In the genomic region with DNA sequence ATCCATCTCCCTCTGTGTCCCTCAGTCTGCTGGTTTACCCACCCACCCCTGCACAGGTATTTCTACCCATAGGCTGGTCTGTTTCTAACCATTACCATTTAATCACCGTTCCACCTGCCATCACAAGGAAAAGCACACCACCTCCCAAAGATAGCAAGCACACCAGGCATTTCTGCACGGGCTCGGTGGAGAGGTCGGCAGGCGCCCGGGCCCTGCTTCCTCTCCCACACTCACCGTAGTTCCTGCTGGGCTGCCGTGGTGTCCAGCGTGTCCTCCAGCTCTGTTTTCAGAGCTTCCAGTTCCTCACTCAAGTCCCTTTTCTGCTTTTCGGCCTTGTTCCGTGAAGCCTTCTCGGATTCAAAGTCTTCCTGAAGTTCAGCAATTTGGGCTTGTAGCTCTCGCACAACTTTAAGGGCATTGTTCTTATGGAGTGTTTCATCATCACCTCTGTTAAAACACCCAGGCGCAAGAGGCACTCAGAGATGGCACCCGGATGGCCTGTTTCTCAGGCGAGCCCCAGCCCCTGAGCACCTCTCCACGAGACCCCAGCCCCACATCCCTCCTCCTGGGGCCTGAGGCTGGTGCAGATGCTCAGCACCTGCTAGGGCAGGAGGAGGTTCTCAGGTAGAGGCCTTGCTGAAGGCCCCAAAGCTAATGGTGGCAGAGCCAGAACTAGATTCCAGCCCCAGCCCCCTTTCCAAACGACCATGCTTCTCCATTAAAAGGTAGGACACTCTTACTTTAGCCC, we compare ENCODE assay signal across 17 cellular contexts.
DNase-seq lines count a peak whose midpoint lies in the region; ATAC-seq and TF ChIP-seq lines count a peak whose summit lies in the region.
"Had no signal": no experiment of that assay in that cellular context is flagged by ENCODE, and none has a peak within 500 bp of the region (broad histone marks: within the 10 kb centered on the region; RNA-seq: fewer than 3 reads in every experiment).

No MANE protein-coding gene starts in this region.

- H2AFZ ChIP-seq in neural progenitor cell (replicated peaks), result no peak overlapping the region

- H3K9ac ChIP-seq in endodermal cell (ENCODE audit: extremely low read depth, low read length, poor library complexity, severe bottlenecking) (no peak overlapping the region), neural progenitor cell (no peak overlapping the region)
- H3K9ac ChIP-seq: BLaER1, KMS-11 had no signal

- no peak overlapping the region for H3K4me2 ChIP-seq in neural progenitor cell
- H3K4me2 ChIP-seq: BLaER1, KMS-11 had no signal

- H3K4me1 Mint-ChIP-seq in endodermal cell (no peaks in the 10 kb centered on the region), neural crest cell (no peaks in the 10 kb centered on the region), neural progenitor cell (no peaks in the 10 kb centered on the region)
- H3K4me1 Mint-ChIP-seq: CD4-positive, CD25-positive, alpha-beta regulatory T cell had no signal

- peaks cover 72 to 96% of the 10 kb centered on the region in 2 donors for H3K36me3 ChIP-seq in ascending aorta
- peaks cover 97% of the 10 kb centered on the region for H3K36me3 ChIP-seq in endodermal cell (ENCODE audit: control insufficient read depth, insufficient read depth, low read length)
- H3K36me3 ChIP-seq in aorta (ENCODE audit: control insufficient read depth in 1 of 2, insufficient read depth in 2 of 2, low read length in 1 of 2), result peaks cover 12 to 31% of the 10 kb centered on the region in 2 donors
- H3K36me3 ChIP-seq in neural progenitor cell, result peaks cover 10% of the 10 kb centered on the region

- peaks cover 87% of the 10 kb centered on the region for H3K36me3 Mint-ChIP-seq in endodermal cell (ENCODE audit: low read depth)
- peaks cover 37% of the 10 kb centered on the region for H3K36me3 Mint-ChIP-seq in neural crest cell (ENCODE audit: low read depth)
- peaks cover 51% of the 10 kb centered on the region for H3K36me3 Mint-ChIP-seq in neural progenitor cell
- H3K36me3 Mint-ChIP-seq: CD4-positive, CD25-positive, alpha-beta regulatory T cell had no signal

- H3K4me3 Mint-ChIP-seq in endodermal cell (no peak overlapping the region), neural crest cell (no peak overlapping the region), neural progenitor cell (no peak overlapping the region)
- H3K4me3 Mint-ChIP-seq: CD4-positive, CD25-positive, alpha-beta regulatory T cell had no signal

- intact Hi-C loops in ascending aorta (cut with DNase I), result loop anchor here (5.0 kb wide), 2 partner anchors 63 to 243 kb away; no protein-coding TSS in a partner anchor
- intact Hi-C loops in aorta (cut with DNase I), result no loop called here

- no peaks in the 10 kb centered on the region for H3K27me3 Mint-ChIP-seq in endodermal cell (ENCODE audit: insufficient read depth)
- no peaks in the 10 kb centered on the region for H3K27me3 Mint-ChIP-seq in neural crest cell (ENCODE audit: low read depth)
- H3K27me3 Mint-ChIP-seq in neural progenitor cell (ENCODE audit: insufficient read depth, low read depth), result no peaks in the 10 kb centered on the region
- H3K27me3 Mint-ChIP-seq: CD4-positive, CD25-positive, alpha-beta regulatory T cell had no signal

- H3K9me3 ChIP-seq in ascending aorta (no peaks in the 10 kb centered on the region), endodermal cell (ENCODE audit: control insufficient read depth, low read length) (no peaks in the 10 kb centered on the region), aorta (ENCODE audit: control insufficient read depth, low read length) (no peaks in the 10 kb centered on the region), neural progenitor cell (ENCODE audit: low read depth) (no peaks in the 10 kb centered on the region)
- H3K9me3 ChIP-seq: BLaER1 had no signal

- H3K27ac ChIP-seq in ascending aorta (peak overlapping the region; percentile 69 to 78), endodermal cell (ENCODE audit: low read depth, low read length) (no peak overlapping the region), aorta (ENCODE audit: low read depth in 1 of 2, low read length in 2 of 2) (peak overlapping the region; percentile 0 to 46), neural progenitor cell (no peak overlapping the region)
- H3K27ac ChIP-seq: BLaER1, KMS-11, RWPE1 had no signal

- no peak for ATAC-seq in aorta (ENCODE audit: low FRiP score)
- ATAC-seq: Panc1 had no signal

- no peak overlapping the region for H3K4me3 ChIP-seq in ascending aorta
- no peak overlapping the region for H3K4me3 ChIP-seq in endodermal cell (ENCODE audit: low read length)
- no peak overlapping the region for H3K4me3 ChIP-seq in aorta (ENCODE audit: low read length in 2 of 2)
- no peak overlapping the region for H3K4me3 ChIP-seq in neural progenitor cell
- H3K4me3 ChIP-seq: BLaER1 had no signal

- no peaks in the 10 kb centered on the region for H4K20me1 ChIP-seq in neural progenitor cell (ENCODE audit: low read depth)

- no peaks in the 10 kb centered on the region for H3K79me2 ChIP-seq in neural progenitor cell (ENCODE audit: low read depth)

- 95% methylated on average over 13 to 18 of the region's 18 CpGs for WGBS in endodermal cell (ENCODE audit: insufficient coverage in 1 of 2, insufficient read length in 1 of 2), 2 experiments
- WGBS in aorta, 2 donors, result 80 to 85% methylated on average over 18 of the region's 18 CpGs

- peak in 1 of 2 donors; percentile 54 for DNase-seq in ascending aorta (ENCODE audit: low spot score in 2 of 2)
- DNase-seq in endodermal cell, result peak; percentile 42
- no peak for DNase-seq in neural crest cell (ENCODE audit: low read depth, low spot score)
- DNase-seq in aorta, result peak; percentile 26 to 48
- DNase-seq in neural progenitor cell (ENCODE audit: low spot score), result no peak
- no peak for DNase-seq in NCI-H187 (lab: John Stamatoyannopoulos, UW)
- DNase-seq in superior temporal gyrus (ENCODE audit: extremely low spot score), result no peak
- DNase-seq: CD4-positive, CD25-positive, alpha-beta regulatory T cell; H7; MM.1S; NCI-H1694; NCI-H2227 treated with DMSO at 0.1 percent for 48 hours; SHP77 had no signal

- H3K4me1 ChIP-seq in ascending aorta, result peaks cover 0 to 12% of the 10 kb centered on the region in 2 donors
- H3K4me1 ChIP-seq in endodermal cell (ENCODE audit: control insufficient read depth, insufficient read depth, low read length), result no peaks in the 10 kb centered on the region
- H3K4me1 ChIP-seq in aorta (ENCODE audit: control insufficient read depth in 1 of 2, insufficient read depth in 2 of 2, low read length in 2 of 2), result no peaks in the 10 kb centered on the region
- H3K4me1 ChIP-seq in neural progenitor cell, result no peaks in the 10 kb centered on the region
- H3K4me1 ChIP-seq: BLaER1 had no signal

- no peaks in the 10 kb centered on the region for H3F3A ChIP-seq in neural progenitor cell (ENCODE audit: low read depth)

- H3K27me3 ChIP-seq in ascending aorta (no peaks in the 10 kb centered on the region), endodermal cell (ENCODE audit: control insufficient read depth, insufficient read depth, low read length, poor library complexity, severe bottlenecking) (no peaks in the 10 kb centered on the region), aorta (ENCODE audit: control insufficient read depth in 1 of 2, insufficient read depth in 2 of 2, low read length in 1 of 2) (no peaks in the 10 kb centered on the region), neural progenitor cell (no peaks in the 10 kb centered on the region)
- H3K27me3 ChIP-seq: BLaER1 had no signal

- H3K27ac Mint-ChIP-seq in endodermal cell (peak overlapping the region; percentile 81), neural crest cell (ENCODE audit: unreplicated experiment) (peak overlapping the region; percentile 43), neural progenitor cell (no peak overlapping the region)

- no peak for TF ChIP-seq CTCF in ascending aorta (IDR thresholded peaks at IDR 0.05)
- TF ChIP-seq CTCF in endodermal cell (conservative IDR thresholded peaks at IDR 0.05), result no peak
- TF ChIP-seq CTCF in neural crest cell (conservative IDR thresholded peaks at IDR 0.05), result no peak
- TF ChIP-seq CTCF in neural progenitor cell (IDR thresholded peaks at IDR 0.05), result no peak

- H3K9me3 Mint-ChIP-seq in endodermal cell, result no peaks in the 10 kb centered on the region
- H3K9me3 Mint-ChIP-seq in neural crest cell, result no peaks in the 10 kb centered on the region
- no peaks in the 10 kb centered on the region for H3K9me3 Mint-ChIP-seq in neural progenitor cell

Comparison
In these comparisons a context has a peak if more than half of its experiments do, and no peak if none do; other contexts are left out.
1. DNase-seq: peak in endodermal cell (single experiment) and aorta (2 of 2); none in neural crest cell (single experiment), neural progenitor cell (single experiment), NCI-H187 (0 of 2) and superior temporal gyrus (single experiment).
2. H3K27ac ChIP-seq: peak in ascending aorta (2 of 2) and aorta (2 of 2); none in endodermal cell (single experiment) and neural progenitor cell (single experiment).